In the genomic region with DNA sequence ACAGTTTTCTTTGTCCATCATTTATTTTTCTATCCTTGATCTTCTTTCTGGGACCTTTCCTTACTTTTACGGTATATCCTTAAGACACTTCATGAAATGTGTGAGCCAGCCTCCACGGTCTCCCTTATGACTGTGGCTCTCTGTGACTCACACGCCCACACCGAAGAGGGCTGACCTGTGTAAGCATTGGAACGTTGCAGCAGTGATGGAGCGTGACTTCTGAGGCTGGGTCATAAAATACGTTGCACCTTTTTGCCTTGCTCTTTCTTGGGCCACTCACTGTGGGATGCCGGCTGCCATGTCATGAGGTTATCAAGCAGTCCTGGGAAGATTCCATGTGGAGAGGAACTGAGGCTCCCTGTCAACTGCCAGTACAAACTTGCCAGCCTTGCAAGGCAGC, we compare ENCODE assay signal across 14 cellular contexts.
DNase-seq lines count a peak whose midpoint lies in the region; ATAC-seq, FAIRE-seq and TF ChIP-seq lines count a peak whose summit lies in the region.
"Had no signal": no experiment of that assay in that cellular context is flagged by ENCODE, and none has a peak within 500 bp of the region (broad histone marks: within the 10 kb centered on the region; RNA-seq: fewer than 3 reads in every experiment).

No MANE protein-coding gene starts in this region.

- in situ Hi-C loops in Caki2 (cut with HindIII; ENCODE audit: low pct_unique_long_range_greater_than_20kb, low sequenced_read_pairs) (no loop called here), Panc1 (cut with HindIII; ENCODE audit: low pct_unique_long_range_greater_than_20kb, low sequenced_read_pairs) (no loop called here)

- H3K36me3 ChIP-seq in Panc1 (ENCODE audit: control insufficient read depth, insufficient read depth, low read length) (no peaks in the 10 kb centered on the region), bronchial epithelial cell (ENCODE audit: control insufficient read depth, insufficient read depth, low read length) (no peaks in the 10 kb centered on the region)

- no peak for FAIRE-seq in bronchial epithelial cell (lab: Jason Lieb, UNC)
- FAIRE-seq: colon had no signal

- H3K4me3 ChIP-seq in Panc1 (ENCODE audit: low read depth in 2 of 2, low read length in 2 of 2) (no peak overlapping the region), bronchial epithelial cell (ENCODE audit: low read depth, low read length) (no peak overlapping the region)

- H3K4me1 ChIP-seq in Panc1 (ENCODE audit: control insufficient read depth, insufficient read depth, low read length), result peaks cover 7% of the 10 kb centered on the region

- intact Hi-C loops in Panc1 (cut with micrococcal nuclease; ENCODE audit: unreplicated experiment), result no loop called here
- intact Hi-C loops in Right ventricle myocardium superior (cut with DNase I), result no loop called here

- peak; percentile 90 for ATAC-seq in Panc1
- ATAC-seq in GM21381 (IDR thresholded peaks at IDR 0.05; ENCODE audit: unreplicated experiment), result no peak
- no peak for ATAC-seq in Right ventricle myocardium superior (ENCODE audit: poor library complexity)
- ATAC-seq: SK-N-SH treated with all-trans-retinoic acid at 6 μM for 48 hours had no signal

- no TSS peak for BruUV-seq in Panc1 (replicated peaks; lab: Mats Ljungman, UMichigan)

- POLR2A ChIA-PET in Panc1 (lab: Charles Lee), result no interaction called here

- H3K9me3 ChIP-seq in Panc1 (ENCODE audit: control insufficient read depth, insufficient read depth, low read depth, low read length), result no peaks in the 10 kb centered on the region

- H3K27ac ChIP-seq in Panc1 (ENCODE audit: low read length), result no peak overlapping the region
- H3K27ac ChIP-seq in caudate nucleus (ENCODE audit: low read depth, low read length), result no peak overlapping the region

- no peaks in the 10 kb centered on the region for H3K27me3 ChIP-seq in Panc1 (ENCODE audit: control insufficient read depth, insufficient read depth, low read length)
- H3K27me3 ChIP-seq in bronchial epithelial cell (ENCODE audit: control insufficient read depth, insufficient read depth, low read length), result no peaks in the 10 kb centered on the region

- TF ChIP-seq CTCF in Panc1 (IDR thresholded peaks at IDR 0.05) (no peak), bronchial epithelial cell (IDR thresholded peaks at IDR 0.05; ENCODE audit: insufficient read depth, low read length, severe bottlenecking) (no peak)

- CTCF ChIA-PET in Panc1 (lab: Charles Lee), result no interaction called here

- DNase-seq in Caki2 (ENCODE audit: low read depth), result peak; percentile 88
- DNase-seq in Panc1 (ENCODE audit: low read depth, low spot score), result no peak
- DNase-seq in bronchial epithelial cell (ENCODE audit: low read depth), result peak; percentile 59
- peak; percentile 85 for DNase-seq in renal cortical epithelial cell (ENCODE audit: low read depth)
- DNase-seq in HuH-7.5 (ENCODE audit: low spot score), result no peak
- DNase-seq in caudate nucleus (lab: John Stamatoyannopoulos, UW), result no peak
- DNase-seq in Right ventricle myocardium superior, result no peak
- DNase-seq: COR-L47, hypothalamus, NCI-H748 treated with DMSO at 0.1 percent for 48 hours, substantia nigra had no signal

Comparison
In these comparisons a context has a peak if more than half of its experiments do, and no peak if none do; other contexts are left out.
1. DNase-seq: peak in Caki2 (single experiment), bronchial epithelial cell (single experiment) and renal cortical epithelial cell (single experiment); none in Panc1 (single experiment), HuH-7.5 (single experiment), caudate nucleus (0 of 61) and Right ventricle myocardium superior (single experiment).